In genomic region chr6:157376706-157377230, GRCh38 we compare ENCODE assay signal across 13 cellular contexts. TPM values are rescaled to one million over a fixed set of nuclear protein-coding genes. Genes with fewer than 3 reads are reported as not detected.
A peak's percentile ranks its signal among the peaks of the same experiment; 100 is the strongest.
DNase-seq lines count a peak whose midpoint lies in the region; ATAC-seq and TF ChIP-seq lines count a peak whose summit lies in the region.
"Had no signal": no experiment of that assay in that cellular context is flagged by ENCODE, and none has a peak within 500 bp of the region (broad histone marks: within the 10 kb centered on the region; RNA-seq: fewer than 3 reads in every experiment).

No MANE protein-coding gene starts in this region.

- TF ChIP-seq POLR2A in suprapubic skin (IDR thresholded peaks at IDR 0.05) (no peak), Peyer's patch (IDR thresholded peaks at IDR 0.05) (no peak)

- 85 to 90% methylated on average over 9 of the region's 9 CpGs for WGBS in heart right ventricle, 2 donors
- 75% methylated on average over 9 of the region's 9 CpGs for WGBS in suprapubic skin

- no peak overlapping the region for H3K4me3 ChIP-seq in foreskin fibroblast (ENCODE audit: low read depth in 1 of 2, low read length in 2 of 2)
- H3K4me3 ChIP-seq in heart right ventricle = no peak overlapping the region
- H3K4me3 ChIP-seq in suprapubic skin = no peak overlapping the region
- no peak overlapping the region for H3K4me3 ChIP-seq in Peyer's patch
- H3K4me3 ChIP-seq: PC-9, testis had no signal

- TF ChIP-seq CTCF in foreskin fibroblast (IDR thresholded peaks at IDR 0.05; ENCODE audit: low read depth, low read length) (no peak), heart right ventricle (IDR thresholded peaks at IDR 0.05) (no peak), suprapubic skin (IDR thresholded peaks at IDR 0.05) (no peak), Peyer's patch (IDR thresholded peaks at IDR 0.05) (no peak)

- TF ChIP-seq EP300 in suprapubic skin (IDR thresholded peaks at IDR 0.05) = no peak

- H3K27ac ChIP-seq in heart right ventricle (no peak overlapping the region), suprapubic skin (no peak overlapping the region), Peyer's patch (no peak overlapping the region)
- H3K27ac ChIP-seq: PC-9, testis had no signal

- H3K9me3 ChIP-seq in heart right ventricle (no peaks in the 10 kb centered on the region), suprapubic skin (no peaks in the 10 kb centered on the region), Peyer's patch (no peaks in the 10 kb centered on the region)
- H3K9me3 ChIP-seq: testis had no signal

- H3K27me3 ChIP-seq in heart right ventricle = no peaks in the 10 kb centered on the region
- H3K27me3 ChIP-seq in suprapubic skin = no peaks in the 10 kb centered on the region
- no peaks in the 10 kb centered on the region for H3K27me3 ChIP-seq in Peyer's patch
- H3K27me3 ChIP-seq: testis had no signal

- ATAC-seq in heart right ventricle (no peak), left cardiac atrium (no peak)
- ATAC-seq: activated CD4-positive, alpha-beta T cell treated with anti-CD3 and anti-CD28 coated beads for 36 hours had no signal

- H3K4me1 ChIP-seq in heart right ventricle (peaks cover 0 to 8% (median 0%) of the 10 kb centered on the region in 9 donors), suprapubic skin (no peaks in the 10 kb centered on the region), Peyer's patch (no peaks in the 10 kb centered on the region)

- H3K36me3 ChIP-seq in heart right ventricle = no peaks in the 10 kb centered on the region
- H3K36me3 ChIP-seq in suprapubic skin = no peaks in the 10 kb centered on the region
- H3K36me3 ChIP-seq in Peyer's patch = no peaks in the 10 kb centered on the region

- DNase-seq in GM04504 (ENCODE audit: low read depth) = peak; percentile 47
- DNase-seq in NCI-H1092 (lab: John Stamatoyannopoulos, UW) = peak; percentile 63
- DNase-seq in NCI-H69 (lab: John Stamatoyannopoulos, UW) = peak; percentile 97
- peak; percentile 38 to 43 for DNase-seq in foreskin fibroblast
- no peak for DNase-seq in heart right ventricle
- DNase-seq in suprapubic skin (ENCODE audit: low spot score in 2 of 2) = no peak
- DNase-seq in left cardiac atrium = no peak
- no peak for DNase-seq in Peyer's patch
- DNase-seq: CD4-positive, alpha-beta memory T cell; nucleus accumbens; PC-9; testis had no signal

- intact Hi-C loops in heart right ventricle (cut with DNase I) (no loop called here), left cardiac atrium (cut with DNase I) (loop anchor here in 1 of 2 donors (10.0 kb wide), 1 partner anchor 62 kb away; no protein-coding TSS in a partner anchor)

RNA-seq across cellular contexts. Expression of gene ZDHHC14, which starts 4.2 kb away (rescaled TPM):
- total RNA-seq in heart right ventricle (10 to 100 TPM in 9 of 10 donors, 1 to 10 TPM in 1; 9.1 to 31.2 (median 16.3) TPM), suprapubic skin (1 to 10 TPM; 4.3 to 9.9 (median 7.7) TPM), left cardiac atrium (10 to 100 TPM; 12.1 to 12.3 TPM), Peyer's patch (10 to 100 TPM in 3 of 4 donors, 1 to 10 TPM in 1; 9.1 to 20.6 (median 12.5) TPM)
- 1 to 10 TPM; 7.7 to 9.9 TPM for polyA plus RNA-seq in heart right ventricle

RNA-seq across cellular contexts. Expression of gene TMEM242, which starts 53.4 kb away (rescaled TPM):
- 10 to 100 TPM; 12.5 to 18.7 (median 16.7) TPM for total RNA-seq in heart right ventricle
- polyA plus RNA-seq in heart right ventricle = 10 to 100 TPM in 1 of 2 donors, 1 to 10 TPM in 1; 8.9 to 14.2 TPM
- 1 to 10 TPM; 3.9 to 5.7 (median 4.6) TPM for total RNA-seq in suprapubic skin
- 10 to 100 TPM; 12.4 to 14.5 TPM for total RNA-seq in left cardiac atrium
- total RNA-seq in Peyer's patch = 1 to 10 TPM; 3.3 to 9.4 (median 4.9) TPM

Comparison
In these comparisons a context has a peak if more than half of its experiments do, and no peak if none do; other contexts are left out.
1. DNase-seq: peak in GM04504 (single experiment), NCI-H1092 (single experiment), NCI-H69 (single experiment) and foreskin fibroblast (2 of 2); none in heart right ventricle (0 of 2), suprapubic skin (0 of 2), left cardiac atrium (single experiment) and Peyer's patch (0 of 3).